Comparison of ENCODE assay signal across 1 cellular context in the genomic region with DNA sequence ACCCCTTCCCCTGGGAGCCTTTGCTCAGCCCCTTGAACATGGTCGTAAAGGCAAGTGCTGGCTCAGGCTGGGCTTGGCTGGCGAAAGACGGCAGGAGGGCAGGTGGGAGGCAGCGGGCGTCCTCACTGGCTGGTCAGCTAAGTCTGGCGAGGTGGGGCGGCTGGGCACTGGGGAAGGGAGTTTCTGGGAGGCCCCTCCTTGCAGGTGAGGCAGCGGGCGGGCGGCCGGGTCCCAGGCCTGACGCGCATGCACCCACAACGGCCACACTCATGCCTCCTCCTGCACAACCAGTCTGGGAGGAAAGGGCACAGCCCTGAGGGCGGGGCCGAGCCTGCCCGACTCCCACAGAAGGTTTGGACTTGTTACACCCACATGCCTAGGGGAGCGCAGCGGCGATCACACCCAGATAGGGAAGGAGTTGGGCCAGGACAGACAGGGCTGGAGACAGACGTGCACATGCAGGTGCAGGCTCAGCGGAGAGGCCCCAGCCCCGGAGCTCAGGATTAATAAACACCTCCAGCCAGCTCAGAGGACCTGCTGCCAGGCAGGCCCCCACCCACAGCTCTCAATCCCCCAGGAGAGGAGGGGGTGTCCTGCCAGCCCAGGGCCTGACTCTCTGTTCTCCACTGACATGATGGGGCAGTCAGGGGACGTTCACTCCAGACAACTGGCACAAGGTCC.
TF ChIP-seq lines count a peak whose summit lies in the region.

A gene (minus strand): TSS at position 148 of the 681 bp plus-strand sequence. CDS start 108 bp downstream, at position 40.

TF ChIP-seq in GM23338, 12 proteins besides CTCF, POLR2A, EP300 and RAD21 (continued from another document):
- TF ChIP-seq, protein P1, sequence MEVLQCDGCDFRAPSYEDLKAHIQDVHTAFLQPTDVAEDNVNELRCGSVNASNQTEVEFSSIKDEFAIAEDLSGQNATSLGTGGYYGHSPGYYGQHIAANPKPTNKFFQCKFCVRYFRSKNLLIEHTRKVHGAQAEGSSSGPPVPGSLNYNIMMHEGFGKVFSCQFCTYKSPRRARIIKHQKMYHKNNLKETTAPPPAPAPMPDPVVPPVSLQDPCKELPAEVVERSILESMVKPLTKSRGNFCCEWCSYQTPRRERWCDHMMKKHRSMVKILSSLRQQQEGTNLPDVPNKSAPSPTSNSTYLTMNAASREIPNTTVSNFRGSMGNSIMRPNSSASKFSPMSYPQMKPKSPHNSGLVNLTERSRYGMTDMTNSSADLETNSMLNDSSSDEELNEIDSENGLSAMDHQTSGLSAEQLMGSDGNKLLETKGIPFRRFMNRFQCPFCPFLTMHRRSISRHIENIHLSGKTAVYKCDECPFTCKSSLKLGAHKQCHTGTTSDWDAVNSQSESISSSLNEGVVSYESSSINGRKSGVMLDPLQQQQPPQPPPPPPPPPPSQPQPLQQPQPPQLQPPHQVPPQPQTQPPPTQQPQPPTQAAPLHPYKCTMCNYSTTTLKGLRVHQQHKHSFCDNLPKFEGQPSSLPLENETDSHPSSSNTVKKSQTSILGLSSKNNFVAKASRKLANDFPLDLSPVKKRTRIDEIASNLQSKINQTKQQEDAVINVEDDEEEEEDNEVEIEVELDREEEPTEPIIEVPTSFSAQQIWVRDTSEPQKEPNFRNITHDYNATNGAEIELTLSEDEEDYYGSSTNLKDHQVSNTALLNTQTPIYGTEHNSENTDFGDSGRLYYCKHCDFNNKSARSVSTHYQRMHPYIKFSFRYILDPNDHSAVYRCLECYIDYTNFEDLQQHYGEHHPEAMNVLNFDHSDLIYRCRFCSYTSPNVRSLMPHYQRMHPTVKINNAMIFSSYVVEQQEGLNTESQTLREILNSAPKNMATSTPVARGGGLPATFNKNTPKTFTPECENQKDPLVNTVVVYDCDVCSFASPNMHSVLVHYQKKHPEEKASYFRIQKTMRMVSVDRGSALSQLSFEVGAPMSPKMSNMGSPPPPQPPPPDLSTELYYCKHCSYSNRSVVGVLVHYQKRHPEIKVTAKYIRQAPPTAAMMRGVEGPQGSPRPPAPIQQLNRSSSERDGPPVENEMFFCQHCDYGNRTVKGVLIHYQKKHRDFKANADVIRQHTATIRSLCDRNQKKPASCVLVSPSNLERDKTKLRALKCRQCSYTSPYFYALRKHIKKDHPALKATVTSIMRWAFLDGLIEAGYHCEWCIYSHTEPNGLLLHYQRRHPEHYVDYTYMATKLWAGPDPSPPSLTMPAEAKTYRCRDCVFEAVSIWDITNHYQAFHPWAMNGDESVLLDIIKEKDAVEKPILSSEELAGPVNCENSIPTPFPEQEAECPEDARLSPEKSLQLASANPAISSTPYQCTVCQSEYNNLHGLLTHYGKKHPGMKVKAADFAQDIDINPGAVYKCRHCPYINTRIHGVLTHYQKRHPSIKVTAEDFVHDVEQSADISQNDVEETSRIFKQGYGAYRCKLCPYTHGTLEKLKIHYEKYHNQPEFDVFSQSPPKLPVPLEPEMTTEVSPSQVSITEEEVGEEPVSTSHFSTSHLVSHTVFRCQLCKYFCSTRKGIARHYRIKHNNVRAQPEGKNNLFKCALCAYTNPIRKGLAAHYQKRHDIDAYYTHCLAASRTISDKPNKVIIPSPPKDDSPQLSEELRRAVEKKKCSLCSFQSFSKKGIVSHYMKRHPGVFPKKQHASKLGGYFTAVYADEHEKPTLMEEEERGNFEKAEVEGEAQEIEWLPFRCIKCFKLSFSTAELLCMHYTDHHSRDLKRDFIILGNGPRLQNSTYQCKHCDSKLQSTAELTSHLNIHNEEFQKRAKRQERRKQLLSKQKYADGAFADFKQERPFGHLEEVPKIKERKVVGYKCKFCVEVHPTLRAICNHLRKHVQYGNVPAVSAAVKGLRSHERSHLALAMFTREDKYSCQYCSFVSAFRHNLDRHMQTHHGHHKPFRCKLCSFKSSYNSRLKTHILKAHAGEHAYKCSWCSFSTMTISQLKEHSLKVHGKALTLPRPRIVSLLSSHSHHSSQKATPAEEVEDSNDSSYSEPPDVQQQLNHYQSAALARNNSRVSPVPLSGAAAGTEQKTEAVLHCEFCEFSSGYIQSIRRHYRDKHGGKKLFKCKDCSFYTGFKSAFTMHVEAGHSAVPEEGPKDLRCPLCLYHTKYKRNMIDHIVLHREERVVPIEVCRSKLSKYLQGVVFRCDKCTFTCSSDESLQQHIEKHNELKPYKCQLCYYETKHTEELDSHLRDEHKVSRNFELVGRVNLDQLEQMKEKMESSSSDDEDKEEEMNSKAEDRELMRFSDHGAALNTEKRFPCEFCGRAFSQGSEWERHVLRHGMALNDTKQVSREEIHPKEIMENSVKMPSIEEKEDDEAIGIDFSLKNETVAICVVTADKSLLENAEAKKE (CRISPR knock-in tag; IDR thresholded peaks at IDR 0.05) = no peak
- no peak for TF ChIP-seq JUNB (IDR thresholded peaks at IDR 0.05; ENCODE audit: unreplicated experiment)
- no peak for TF ChIP-seq EZH2phosphoT487 (IDR thresholded peaks at IDR 0.05; ENCODE audit: unreplicated experiment)
- no peak for TF ChIP-seq EZH2 (IDR thresholded peaks at IDR 0.05; ENCODE audit: low read depth, unreplicated experiment)
- no peak for TF ChIP-seq ZNF331 (CRISPR knock-in tag; IDR thresholded peaks at IDR 0.05; ENCODE audit: low read depth)
- no peak for TF ChIP-seq NANOG (IDR thresholded peaks at IDR 0.05; ENCODE audit: borderline replicate concordance)
- TF ChIP-seq, protein P2, sequence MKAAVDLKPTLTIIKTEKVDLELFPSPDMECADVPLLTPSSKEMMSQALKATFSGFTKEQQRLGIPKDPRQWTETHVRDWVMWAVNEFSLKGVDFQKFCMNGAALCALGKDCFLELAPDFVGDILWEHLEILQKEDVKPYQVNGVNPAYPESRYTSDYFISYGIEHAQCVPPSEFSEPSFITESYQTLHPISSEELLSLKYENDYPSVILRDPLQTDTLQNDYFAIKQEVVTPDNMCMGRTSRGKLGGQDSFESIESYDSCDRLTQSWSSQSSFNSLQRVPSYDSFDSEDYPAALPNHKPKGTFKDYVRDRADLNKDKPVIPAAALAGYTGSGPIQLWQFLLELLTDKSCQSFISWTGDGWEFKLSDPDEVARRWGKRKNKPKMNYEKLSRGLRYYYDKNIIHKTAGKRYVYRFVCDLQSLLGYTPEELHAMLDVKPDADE (IDR thresholded peaks at IDR 0.05) = no peak
TF ChIP-seq in GM23338: peak in this region for 0.
